Comparison of ENCODE assay signal across 20 cellular contexts in genomic region chr11:73553266-73553665, GRCh38. TPM values are rescaled to one million over a fixed set of nuclear protein-coding genes. Genes with fewer than 3 reads are reported as not detected.
DNase-seq lines count a peak whose midpoint lies in the region; ATAC-seq lines count a peak whose summit lies in the region.
"Had no signal": no experiment of that assay in that cellular context is flagged by ENCODE, and none has a peak within 500 bp of the region (broad histone marks: within the 10 kb centered on the region; RNA-seq: fewer than 3 reads in every experiment).

No MANE protein-coding gene starts in this region.

- peaks cover 4% of the 10 kb centered on the region for H3K36me3 Mint-ChIP-seq in activated naive CD8-positive, alpha-beta T cell treated with anti-CD3 and anti-CD28 coated beads, Interleukin-2, amount 50 U/mL, for 24 hours (ENCODE audit: low read depth)

- no peak overlapping the region for H3K4me3 Mint-ChIP-seq in activated naive CD8-positive, alpha-beta T cell treated with anti-CD3 and anti-CD28 coated beads, Interleukin-2, amount 50 U/mL, for 24 hours
- H3K4me3 Mint-ChIP-seq: CD4-positive, alpha-beta memory T cell had no signal

- ATAC-seq in left lobe of liver: no peak
- ATAC-seq in activated naive CD8-positive, alpha-beta T cell treated with anti-CD3 and anti-CD28 coated beads, Interleukin-2, amount 50 U/mL, for 24 hours: no peak
- ATAC-seq: SK-N-SH treated with all-trans-retinoic acid at 6 μM for 48 hours had no signal

- H3K27me3 Mint-ChIP-seq in activated naive CD8-positive, alpha-beta T cell treated with anti-CD3 and anti-CD28 coated beads, Interleukin-2, amount 50 U/mL, for 24 hours: no peaks in the 10 kb centered on the region
- H3K27me3 Mint-ChIP-seq: CD4-positive, alpha-beta memory T cell had no signal

- H3K9me3 Mint-ChIP-seq in activated naive CD8-positive, alpha-beta T cell treated with anti-CD3 and anti-CD28 coated beads, Interleukin-2, amount 50 U/mL, for 24 hours: no peaks in the 10 kb centered on the region
- H3K9me3 Mint-ChIP-seq: CD4-positive, alpha-beta memory T cell had no signal

- H3K4me1 Mint-ChIP-seq in activated naive CD8-positive, alpha-beta T cell treated with anti-CD3 and anti-CD28 coated beads, Interleukin-2, amount 50 U/mL, for 24 hours: peaks cover 15% of the 10 kb centered on the region

- peak; percentile 40 for DNase-seq in ELR (ENCODE audit: low read depth)
- peak; percentile 64 for DNase-seq in M059J (ENCODE audit: low read depth)
- peak; percentile 27 for DNase-seq in SK-MEL-5 (ENCODE audit: low read depth, low spot score)
- DNase-seq in OCI-M2 (lab: John Stamatoyannopoulos, UW; ENCODE audit: unreplicated experiment): no peak
- no peak for DNase-seq in left lobe of liver (ENCODE audit: low spot score)
- no peak for DNase-seq in GF-D8 (lab: John Stamatoyannopoulos, UW)
- no peak for DNase-seq in activated naive CD8-positive, alpha-beta T cell treated with anti-CD3 and anti-CD28 coated beads, Interleukin-2, amount 50 U/mL, for 24 hours
- DNase-seq: C1 segment of cervical spinal cord; Caco-2; CD4-positive, alpha-beta memory T cell; DMS79 treated with DMSO at 0.1 percent for 48 hours; GOT3; NCI-H1092 treated with DMSO at 0.1 percent for 48 hours; NCI-H1436; NCI-H187 treated with DMSO at 0.1 percent for 48 hours; NCI-H446; NCI-H524 treated with DMSO at 0.1 percent for 48 hours; Peyer's patch; T-helper 2 cell had no signal

- in situ Hi-C loops in SK-MEL-5 (cut with HindIII; ENCODE audit: low pct_unique_long_range_greater_than_20kb, low sequenced_read_pairs): no loop called here

- H3K27ac Mint-ChIP-seq in activated naive CD8-positive, alpha-beta T cell treated with anti-CD3 and anti-CD28 coated beads, Interleukin-2, amount 50 U/mL, for 24 hours: no peak overlapping the region
- H3K27ac Mint-ChIP-seq: CD4-positive, alpha-beta memory T cell had no signal

RNA-seq across cellular contexts. Expression of gene FAM168A, which starts 44.6 kb away (rescaled TPM):
- 24.9 and 35.8 TPM in 2 replicates for total RNA-seq in M059J (2014; rRNA removed; shearing (Covaris generic))
- 25.7 and 27.0 TPM in 2 replicates for total RNA-seq in SK-MEL-5 (2014; rRNA removed; shearing (Covaris generic))
- polyA plus RNA-seq in SK-MEL-5 (2015; cell fraction: cytosol; rRNA removed): 46.0 and 55.9 TPM in 2 replicates
- 40.7 and 61.5 TPM in 2 replicates for polyA plus RNA-seq in SK-MEL-5 (2015; cell fraction: nucleus; rRNA removed)
- total RNA-seq in left lobe of liver: 19.9 TPM

Comparison
In these comparisons a context has a peak if more than half of its experiments do, and no peak if none do; other contexts are left out.
1. DNase-seq: peak in ELR (single experiment), M059J (single experiment) and SK-MEL-5 (single experiment); none in OCI-M2 (single experiment), left lobe of liver (single experiment), GF-D8 (single experiment) and activated naive CD8-positive, alpha-beta T cell treated with anti-CD3 and anti-CD28 coated beads, Interleukin-2, amount 50 U/mL, for 24 hours (single experiment).